1 cellular context compared by ENCODE assay signal in the genomic region with DNA sequence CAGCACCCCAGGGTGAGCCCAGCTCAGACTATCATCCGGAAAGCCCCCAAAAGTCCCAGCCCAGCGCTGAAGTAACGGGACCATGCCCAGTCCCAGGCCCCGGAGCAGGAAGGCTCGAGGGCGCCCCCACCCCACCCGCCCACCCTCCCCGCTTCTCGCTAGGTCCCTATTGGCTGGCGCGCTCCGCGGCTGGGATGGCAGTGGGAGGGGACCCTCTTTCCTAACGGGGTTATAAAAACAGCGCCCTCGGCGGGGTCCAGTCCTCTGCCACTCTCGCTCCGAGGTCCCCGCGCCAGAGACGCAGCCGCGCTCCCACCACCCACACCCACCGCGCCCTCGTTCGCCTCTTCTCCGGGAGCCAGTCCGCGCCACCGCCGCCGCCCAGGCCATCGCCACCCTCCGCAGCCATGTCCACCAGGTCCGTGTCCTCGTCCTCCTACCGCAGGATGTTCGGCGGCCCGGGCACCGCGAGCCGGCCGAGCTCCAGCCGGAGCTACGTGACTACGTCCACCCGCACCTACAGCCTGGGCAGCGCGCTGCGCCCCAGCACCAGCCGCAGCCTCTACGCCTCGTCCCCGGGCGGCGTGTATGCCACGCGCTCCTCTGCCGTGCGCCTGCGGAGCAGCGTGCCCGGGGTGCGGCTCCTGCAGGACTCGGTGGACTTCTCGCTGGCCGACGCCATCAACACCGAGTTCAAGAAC.
TF ChIP-seq lines count a peak whose summit lies in the region.

No MANE protein-coding gene starts in this region.

TF ChIP-seq in neural cell, 6 proteins besides CTCF, POLR2A, EP300 and RAD21:
- TF ChIP-seq REST (IDR thresholded peaks at IDR 0.05; ENCODE audit: borderline replicate concordance) (no peak), SMC3 (conservative IDR thresholded peaks at IDR 0.05; ENCODE audit: poor library complexity) (peak; percentile 62), POLR2AphosphoS5 (IDR thresholded peaks at IDR 0.05) (peak; percentile 57), MXI1 (conservative IDR thresholded peaks at IDR 0.05; ENCODE audit: poor library complexity, severe bottlenecking) (peak; percentile 94)
TF ChIP-seq in neural cell: peak in this region for 3.
